ENCODE assay signal across 1 cellular context in the genomic region with DNA sequence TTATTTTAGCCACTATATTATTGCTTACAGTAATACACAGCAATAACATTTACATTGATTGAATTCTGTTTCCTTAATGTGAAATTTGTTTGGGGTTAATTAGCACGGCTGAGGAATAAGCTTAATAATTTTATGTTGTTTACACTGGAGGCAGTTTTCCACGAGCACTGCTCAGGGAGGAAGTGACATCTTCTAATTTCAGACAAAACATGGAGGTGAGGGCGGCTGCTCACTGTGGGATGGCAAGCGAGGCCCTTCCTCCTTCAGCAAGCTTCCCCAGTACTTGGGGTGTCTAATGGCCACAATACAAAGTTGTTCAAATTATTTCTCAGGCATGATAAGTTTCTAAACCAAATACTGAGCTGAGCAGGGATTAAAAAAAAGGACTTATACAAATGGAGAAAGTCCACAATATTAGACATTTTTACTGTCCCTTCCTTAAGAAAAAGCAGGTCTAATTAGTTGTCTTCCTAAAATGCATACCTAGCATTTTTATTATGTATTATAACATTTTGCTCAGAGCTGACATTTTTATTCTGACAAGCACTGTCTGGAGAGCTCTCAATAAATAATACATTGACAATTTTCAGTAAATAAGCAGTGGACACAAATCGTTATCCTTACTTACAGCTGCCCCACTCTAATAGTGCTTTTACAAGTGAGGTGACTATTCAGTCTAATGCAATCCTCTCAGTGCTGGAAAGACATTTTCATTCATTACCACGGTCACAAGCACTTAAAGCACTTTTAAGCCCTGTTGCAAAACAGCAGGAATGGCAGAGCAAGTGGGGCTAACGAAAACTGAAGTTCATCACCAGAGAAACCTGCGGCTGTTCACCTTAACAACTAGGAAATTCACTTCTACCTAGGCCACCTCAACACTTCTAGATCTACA.
TF ChIP-seq lines count a peak whose summit lies in the region.

No MANE protein-coding gene starts in this region.

TF ChIP-seq in HepG2, 621 proteins besides CTCF, POLR2A, EP300 and RAD21:
- TF ChIP-seq SMC3 (IDR thresholded peaks at IDR 0.05; ENCODE audit: low read length) (no peak), SYNCRIP (IDR thresholded peaks at IDR 0.05; ENCODE audit: insufficient read depth, low read depth, low read length) (no peak), MAFK (conservative IDR thresholded peaks at IDR 0.05 in 1 of 2, IDR thresholded peaks at IDR 0.05 in 1 of 2; ENCODE audit: low read length in 2 of 2) (peak; percentile 47 to 71), MAFF (IDR thresholded peaks at IDR 0.05; ENCODE audit: low read depth, low read length) (peak; percentile 60; the same call in 1 of the 2 replicates)
